ENCODE assay signal across 2 cellular contexts in genomic region chr2:85411405-85411748, GRCh38.
TF ChIP-seq lines count a peak whose summit lies in the region.

No MANE protein-coding gene starts in this region.

TF ChIP-seq in IMR-90, 13 proteins besides CTCF, POLR2A, EP300 and RAD21:
- TF ChIP-seq CHD1 (IDR thresholded peaks at IDR 0.05; ENCODE audit: low read depth, low read length) = no peak
- TF ChIP-seq FOS (IDR thresholded peaks at IDR 0.05; ENCODE audit: low read depth, low read length) = no peak
- no peak for TF ChIP-seq MXI1 (IDR thresholded peaks at IDR 0.05; ENCODE audit: borderline replicate concordance, low read depth, low read length)
- no peak for TF ChIP-seq NFE2L2 (IDR thresholded peaks at IDR 0.05; ENCODE audit: low read depth, low read length)
- TF ChIP-seq BHLHE40 (IDR thresholded peaks at IDR 0.05; ENCODE audit: low read depth, low read length) = no peak

TF ChIP-seq in H1, 55 proteins besides CTCF, POLR2A, EP300 and RAD21:
- TF ChIP-seq RBBP5 (IDR thresholded peaks at IDR 0.05; ENCODE audit: borderline replicate concordance, low read depth, low read length) (no peak), SP4 (IDR thresholded peaks at IDR 0.05; ENCODE audit: low read length) (no peak), CREB1 (IDR thresholded peaks at IDR 0.05) (no peak), POLR2AphosphoS5 (IDR thresholded peaks at IDR 0.05; ENCODE audit: low read depth, low read length) (no peak), MAFK (IDR thresholded peaks at IDR 0.05; ENCODE audit: low read depth, low read length) (no peak), CHD1 (IDR thresholded peaks at IDR 0.05; ENCODE audit: low read depth, low read length) (no peak), TBP (IDR thresholded peaks at IDR 0.05; ENCODE audit: low read depth, low read length) (no peak), KDM1A (IDR thresholded peaks at IDR 0.05; ENCODE audit: borderline replicate concordance, low read length) (no peak), POU5F1 (IDR thresholded peaks at IDR 0.05; ENCODE audit: low read depth, low read length) (no peak), CBX8 (IDR thresholded peaks at IDR 0.05; ENCODE audit: borderline replicate concordance, low read depth, low read length) (no peak), TCF12 (IDR thresholded peaks at IDR 0.05; ENCODE audit: low read depth, low read length) (no peak), TAF7 (optimal IDR thresholded peaks at IDR 0.05; ENCODE audit: borderline replicate concordance, low read depth, low read length) (no peak)
